23 cellular contexts compared by ENCODE assay signal in genomic region chr14:68895304-68895703, GRCh38.
DNase-seq lines count a peak whose midpoint lies in the region; ATAC-seq and TF ChIP-seq lines count a peak whose summit lies in the region.
"Had no signal": no experiment of that assay in that cellular context is flagged by ENCODE, and none has a peak within 500 bp of the region (broad histone marks: within the 10 kb centered on the region; RNA-seq: fewer than 3 reads in every experiment).

No MANE protein-coding gene starts in this region.

- no peak overlapping the region for H4K91ac ChIP-seq in IMR-90 (ENCODE audit: insufficient read depth, low read depth, low read length)

- H2BK20ac ChIP-seq in IMR-90 (ENCODE audit: low read depth, low read length): no peak overlapping the region

- in situ Hi-C loops in IMR-90 (cut with MboI; ENCODE audit: low sequenced_read_pairs) (no loop called here), transverse colon (cut with MboI; ENCODE audit: low pct_ligation_motif_present in 1 of 4, low pct_unique_long_range_greater_than_20kb in 1 of 4, low sequenced_read_pairs in 3 of 4) (no loop called here), GM13976 (cut with MboI; ENCODE audit: low sequenced_read_pairs, unreplicated experiment) (no loop called here)

- H3K4me1 ChIP-seq in IMR-90 (ENCODE audit: control insufficient read depth, insufficient read depth, low read length): peaks cover 20% of the 10 kb centered on the region
- H3K4me1 ChIP-seq in muscle layer of duodenum (ENCODE audit: control insufficient read depth in 1 of 2, insufficient read depth in 2 of 2, low read length in 2 of 2): peaks cover 0 to 54% of the 10 kb centered on the region in 2 donors
- H3K4me1 ChIP-seq in transverse colon: peaks cover 7 to 13% (median 8%) of the 10 kb centered on the region in 4 donors
- H3K4me1 ChIP-seq in heart left ventricle: peaks cover 0 to 21% (median 8%) of the 10 kb centered on the region in 12 donors
- H3K4me1 ChIP-seq: prostate gland, upper lobe of right lung had no signal

- no peak overlapping the region for H2AK9ac ChIP-seq in IMR-90 (replicated peaks; ENCODE audit: low read depth, low read length, poor library complexity)

- H2AFZ ChIP-seq in IMR-90 (replicated peaks; ENCODE audit: low read length, poor library complexity): no peak overlapping the region

- ATAC-seq in IMR-90 (ENCODE audit: low read depth) (no peak), heart left ventricle (no peak)
- ATAC-seq: activated CD4-positive, CD25-positive, alpha-beta regulatory T cell treated with anti-CD3 and anti-CD28 coated beads, Interleukin-2, amount 50 U/mL, for 24 hours; activated CD8-positive, alpha-beta T cell treated with anti-CD3 and anti-CD28 coated beads, Interleukin-2, amount 10 ng/mL, durations not matched to agents 7 days and 5 days; GM12878; left lobe of liver; stimulated activated naive CD8-positive, alpha-beta T cell treated with anti-CD3 and anti-CD28 coated beads, Interleukin-15, amount 100 ng/mL, for 72 hours; upper lobe of right lung had no signal

- peaks cover 67% of the 10 kb centered on the region for H3K36me3 Mint-ChIP-seq in chondrocyte (ENCODE audit: low read depth)
- H3K36me3 Mint-ChIP-seq: naive B cell had no signal

- H3K27me3 ChIP-seq in IMR-90 (ENCODE audit: control insufficient read depth, insufficient read depth, low read length) (no peaks in the 10 kb centered on the region), muscle layer of duodenum (ENCODE audit: low read depth, low read length) (no peaks in the 10 kb centered on the region), transverse colon (no peaks in the 10 kb centered on the region), heart left ventricle (no peaks in the 10 kb centered on the region)
- H3K27me3 ChIP-seq: neutrophil, upper lobe of right lung had no signal

- H3K27me3 Mint-ChIP-seq in chondrocyte (ENCODE audit: low read depth): no peaks in the 10 kb centered on the region
- H3K27me3 Mint-ChIP-seq: stimulated activated naive CD8-positive, alpha-beta T cell treated with anti-CD3 and anti-CD28 coated beads, Interleukin-15, amount 100 ng/mL, for 72 hours had no signal

- H3K14ac ChIP-seq in IMR-90 (replicated peaks; ENCODE audit: low read depth, low read length): no peak overlapping the region

- no peak for DNase-seq in IMR-90
- no peak for DNase-seq in chondrocyte (ENCODE audit: low spot score)
- no peak for DNase-seq in transverse colon
- DNase-seq in heart left ventricle: no peak
- DNase-seq in GM13976 (ENCODE audit: low spot score): no peak
- DNase-seq in GDM1 (lab: John Stamatoyannopoulos, UW): no peak
- DNase-seq: activated CD8-positive, alpha-beta T cell treated with anti-CD3 and anti-CD28 coated beads, Interleukin-2, amount 10 ng/mL, durations not matched to agents 7 days and 5 days; activated gamma-delta T cell treated with Interleukin-2 at 50 U/mL for 16 hours; effector CD8-positive, alpha-beta T cell; hypothalamus; mesendoderm; MV-4-11; naive B cell; NCI-H146; stimulated activated naive CD8-positive, alpha-beta T cell treated with anti-CD3 and anti-CD28 coated beads, Interleukin-15, amount 100 ng/mL, for 72 hours; T-helper 1 cell; upper lobe of right lung had no signal

- H3K56ac ChIP-seq in IMR-90 (ENCODE audit: extremely low read depth, insufficient read depth, low read length): no peak overlapping the region

- TF ChIP-seq POLR2A in IMR-90 (IDR thresholded peaks at IDR 0.05; ENCODE audit: low read depth, low read length) (no peak), transverse colon (IDR thresholded peaks at IDR 0.05) (no peak), heart left ventricle (IDR thresholded peaks at IDR 0.05) (no peak)

- no peak overlapping the region for H2AK5ac ChIP-seq in IMR-90 (ENCODE audit: low read depth, low read length)

- H3K4me1 Mint-ChIP-seq in chondrocyte (ENCODE audit: low read depth): peaks cover 87% of the 10 kb centered on the region

- POLR2A ChIA-PET in IMR-90 (lab: Charles Lee; ENCODE audit: unreplicated experiment): no interaction called here

- TF ChIP-seq CTCF in IMR-90 (conservative IDR thresholded peaks at IDR 0.05; ENCODE audit: low read depth, low read length): no peak
- no peak for TF ChIP-seq CTCF in chondrocyte (IDR thresholded peaks at IDR 0.05)
- TF ChIP-seq CTCF in transverse colon (IDR thresholded peaks at IDR 0.05): no peak
- TF ChIP-seq CTCF in heart left ventricle (IDR thresholded peaks at IDR 0.05): no peak
- TF ChIP-seq CTCF in GM13976 (IDR thresholded peaks at IDR 0.05; ENCODE audit: borderline replicate concordance, control extremely low read depth, extremely low read depth, insufficient read depth, missing control alignments): no peak

- peak overlapping the region; percentile 17 for H2BK5ac ChIP-seq in IMR-90 (ENCODE audit: low read depth, low read length, poor library complexity, severe bottlenecking)

- WGBS in IMR-90 (ENCODE audit: extremely low coverage in 2 of 2, insufficient read length in 1 of 2), 2 experiments: 100% methylated on average over 1 of the region's 10 CpGs; no CpG with 5 or more reads in 1 of the 2 experiments
- 88% methylated on average over 10 of the region's 10 CpGs; no CpG with 5 or more reads in 1 of the 2 donors for WGBS in transverse colon (ENCODE audit: low coverage in 1 of 2), 2 donors
- 76 to 95% (median 88%) methylated on average over 4 to 10 of the region's 10 CpGs for WGBS in heart left ventricle, 4 donors

- peaks cover 92% of the 10 kb centered on the region for H4K20me1 ChIP-seq in IMR-90 (ENCODE audit: insufficient read depth, low read length)

- no peak overlapping the region for H4K5ac ChIP-seq in IMR-90 (ENCODE audit: low read depth, low read length)

- H3K23ac ChIP-seq in IMR-90 (ENCODE audit: low read depth, low read length): no peak overlapping the region

- TF ChIP-seq EP300 in transverse colon (IDR thresholded peaks at IDR 0.05; ENCODE audit: low read depth): no peak

- no peak overlapping the region for H3K4me3 Mint-ChIP-seq in chondrocyte (ENCODE audit: unreplicated experiment)
- H3K4me3 Mint-ChIP-seq: activated CD8-positive, alpha-beta T cell treated with anti-CD3 and anti-CD28 coated beads, Interleukin-2, amount 10 ng/mL, durations not matched to agents 7 days and 5 days; naive B cell; stimulated activated naive CD8-positive, alpha-beta T cell treated with anti-CD3 and anti-CD28 coated beads, Interleukin-15, amount 100 ng/mL, for 72 hours had no signal

- no peak overlapping the region for H3K18ac ChIP-seq in IMR-90 (ENCODE audit: low read depth, low read length)

- peak overlapping the region; percentile 94 for H3K27ac Mint-ChIP-seq in chondrocyte (ENCODE audit: unreplicated experiment)
- H3K27ac Mint-ChIP-seq: activated CD8-positive, alpha-beta T cell treated with anti-CD3 and anti-CD28 coated beads, Interleukin-2, amount 10 ng/mL, durations not matched to agents 7 days and 5 days; naive B cell had no signal

- BruUV-seq in IMR-90 (replicated peaks; lab: Mats Ljungman, UMichigan): no TSS peak

- H3K36me3 ChIP-seq in IMR-90 (ENCODE audit: control insufficient read depth, insufficient read depth, low read length) (peaks cover 90% of the 10 kb centered on the region), muscle layer of duodenum (ENCODE audit: control insufficient read depth in 1 of 2, insufficient read depth in 2 of 2, low read length in 2 of 2) (peaks cover 55 to 70% of the 10 kb centered on the region in 2 donors), transverse colon (peaks cover 0 to 26% (median 13%) of the 10 kb centered on the region in 4 donors), heart left ventricle (peaks cover 2 to 90% (median 82%) of the 10 kb centered on the region in 9 donors)

- no peak overlapping the region for H2BK15ac ChIP-seq in IMR-90 (ENCODE audit: low read depth, low read length)

- peaks cover 60 to 97% of the 10 kb centered on the region in 2 experiments for H3K79me1 ChIP-seq in IMR-90 (ENCODE audit: low read depth in 1 of 2, low read length in 2 of 2)

- intact Hi-C loops in IMR-90 (cut with micrococcal nuclease) (no loop called here), transverse colon (cut with DNase I; ENCODE audit: low total_unique reads) (no loop called here), heart left ventricle (cut with DNase I) (no loop called here)

- H3K9me1 ChIP-seq in IMR-90 (ENCODE audit: insufficient read depth, low read length): peaks cover 43% of the 10 kb centered on the region

- H3K9ac ChIP-seq in IMR-90 (ENCODE audit: low read depth, low read length): no peak overlapping the region

- H3K4me3 ChIP-seq in IMR-90 (ENCODE audit: insufficient read depth, low read depth, low read length) (no peak overlapping the region), muscle layer of duodenum (ENCODE audit: low read depth in 1 of 2, low read length in 2 of 2) (no peak overlapping the region), transverse colon (no peak overlapping the region), heart left ventricle (no peak overlapping the region)
- H3K4me3 ChIP-seq: GM12878, prostate gland, upper lobe of right lung had no signal

- dilution Hi-C loops in IMR-90 (cut with HindIII; ENCODE audit: low sequenced_read_pairs, unreplicated experiment): no loop called here

- H3K9me3 Mint-ChIP-seq in chondrocyte (ENCODE audit: low read depth): no peaks in the 10 kb centered on the region
- H3K9me3 Mint-ChIP-seq: naive B cell; stimulated activated naive CD8-positive, alpha-beta T cell treated with anti-CD3 and anti-CD28 coated beads, Interleukin-15, amount 100 ng/mL, for 72 hours had no signal

- no peak overlapping the region for H2BK120ac ChIP-seq in IMR-90 (ENCODE audit: low read depth, low read length)

- peak overlapping the region; percentile 3; the same call in 1 of the 2 replicates for H3K27ac ChIP-seq in IMR-90 (ENCODE audit: insufficient read depth, low read length)
- peak overlapping the region; percentile 14 for H3K27ac ChIP-seq in muscle layer of duodenum (ENCODE audit: low read length)
- peak overlapping the region; percentile 24 to 85 (median 71) for H3K27ac ChIP-seq in transverse colon
- H3K27ac ChIP-seq in heart left ventricle: peak overlapping the region in 1 of 12 donors; percentile 83
- H3K27ac ChIP-seq: prostate gland, upper lobe of right lung had no signal

- H3K4me2 ChIP-seq in IMR-90 (ENCODE audit: low read depth, low read length): no peak overlapping the region

- H3K4ac ChIP-seq in IMR-90 (ENCODE audit: low read depth, low read length): no peak overlapping the region

- no peak overlapping the region for H4K8ac ChIP-seq in IMR-90 (ENCODE audit: low read depth in 2 of 2, low read length in 2 of 2)

- TF ChIP-seq RAD21 in IMR-90 (IDR thresholded peaks at IDR 0.05; ENCODE audit: low read length): no peak

- CTCF ChIA-PET in IMR-90 (lab: Yijun Ruan, JAX): no interaction called here

- H3K9me3 ChIP-seq in IMR-90 (ENCODE audit: control insufficient read depth, insufficient read depth, low read length): no peaks in the 10 kb centered on the region
- H3K9me3 ChIP-seq in muscle layer of duodenum (ENCODE audit: control insufficient read depth in 1 of 2, low read length in 2 of 2): no peaks in the 10 kb centered on the region
- no peaks in the 10 kb centered on the region for H3K9me3 ChIP-seq in transverse colon
- H3K9me3 ChIP-seq in heart left ventricle: no peaks in the 10 kb centered on the region
- H3K9me3 ChIP-seq: neutrophil, prostate gland, upper lobe of right lung had no signal

TF ChIP-seq in IMR-90, 13 proteins besides CTCF, POLR2A, EP300 and RAD21 (continues in another document):
- TF ChIP-seq RCOR1 (IDR thresholded peaks at IDR 0.05; ENCODE audit: insufficient replicate concordance, low read length) (no peak), SMC3 (IDR thresholded peaks at IDR 0.05; ENCODE audit: low read depth, low read length) (no peak), BHLHE40 (IDR thresholded peaks at IDR 0.05; ENCODE audit: low read depth, low read length) (no peak)
